Comparison of ENCODE assay signal across 26 cellular contexts in genomic region chr9:36438536-36438935, GRCh38.
"Had no signal": no experiment of that assay in that cellular context is flagged by ENCODE, and none has a peak within 500 bp of the region (broad histone marks: within the 10 kb centered on the region; RNA-seq: fewer than 3 reads in every experiment).

No MANE protein-coding gene starts in this region.

- H3K36me3 Mint-ChIP-seq: natural killer cell treated with Interleukin-12 subunit alpha and Interleukin-12 subunit beta and Interleukin-15 and Interleukin-18, amount 100 ng/mL, for 72 hours had no signal

- H3K9me3 Mint-ChIP-seq: activated B cell treated with CpG ODN at 0.5 μM for 24 hours; activated naive CD4-positive, alpha-beta T cell treated with anti-CD3 and anti-CD28 coated beads, Interleukin-2, amount 50 U/mL, for 24 hours; activated T-helper 2 cell treated with anti-CD3 and anti-CD28 coated beads, Interferon-gamma antibody, Interleukin-2, Interleukin-4, amounts not matched to agents 10 μg/mL and 5 μg/mL and 100 μg/mL, durations not matched to agents 14 hours and 24 hours and 36 hours; central memory CD8-positive, alpha-beta T cell; dendritic cell treated with granulocyte-macrophage colony-stimulating factor and Interleukin-4, amounts not matched to agents 40 ng/mL and 50 ng/mL, for 4 days; natural killer cell treated with Interleukin-12 subunit alpha and Interleukin-12 subunit beta and Interleukin-15 and Interleukin-18, amount 100 ng/mL, for 72 hours; stimulated activated effector memory CD8-positive, alpha-beta T cell treated with anti-CD3 and anti-CD28 coated beads, Interleukin-12 subunit alpha, Interleukin-12 subunit beta, amount 100 ng/mL, for 72 hours; stimulated activated naive CD8-positive, alpha-beta T cell treated with anti-CD3 and anti-CD28 coated beads, Interleukin-15, Interleukin-2, amounts not matched to agents 100 ng/mL and 50 ng/mL, for 24 hours had no signal

- H3K9me3 ChIP-seq: esophagus muscularis mucosa, heart left ventricle, left lung, mucosa of descending colon, ovary, upper lobe of right lung had no signal

- DNase-seq: activated B cell treated with CpG ODN at 0.5 μM for 24 hours; activated CD4-positive, alpha-beta T cell treated with anti-CD3 and anti-CD28 coated beads for 36 hours; activated CD8-positive, alpha-beta memory T cell treated with anti-CD3 and anti-CD28 coated beads, Interleukin-2, amount 10 ng/mL, durations not matched to agents 7 days and 5 days; activated CD8-positive, alpha-beta T cell treated with anti-CD3 and anti-CD28 coated beads, Interleukin-2, amount 10 ng/mL, durations not matched to agents 7 days and 5 days; activated T-cell treated with anti-CD3 and anti-CD28 coated beads, Interleukin-2, amount 50 U/mL, for 48 hours; foreskin keratinocyte; heart left ventricle; hypothalamus; left lung; mucosa of descending colon; ovary; retina; small intestine; stimulated activated CD4-positive, alpha-beta T cell treated with anti-CD3 and anti-CD28 coated beads, Interleukin-4, amount 100 ng/mL, for 24 hours; upper lobe of right lung had no signal

- H3K4me3 Mint-ChIP-seq: activated B cell treated with CpG ODN at 0.5 μM for 24 hours; activated CD4-positive, alpha-beta T cell treated with anti-CD3 and anti-CD28 coated beads for 36 hours; activated CD8-positive, alpha-beta memory T cell treated with anti-CD3 and anti-CD28 coated beads, Interleukin-2, amount 10 ng/mL, durations not matched to agents 7 days and 5 days; activated CD8-positive, alpha-beta T cell treated with anti-CD3 and anti-CD28 coated beads, Interleukin-2, amount 10 ng/mL, durations not matched to agents 7 days and 5 days; activated naive CD4-positive, alpha-beta T cell treated with anti-CD3 and anti-CD28 coated beads, Interleukin-2, amount 50 U/mL, for 24 hours; central memory CD8-positive, alpha-beta T cell; dendritic cell treated with granulocyte-macrophage colony-stimulating factor and Interleukin-4, amounts not matched to agents 40 ng/mL and 50 ng/mL, for 4 days; natural killer cell treated with Interleukin-12 subunit alpha and Interleukin-12 subunit beta and Interleukin-15 and Interleukin-18, amount 100 ng/mL, for 72 hours; stimulated activated effector memory CD8-positive, alpha-beta T cell treated with anti-CD3 and anti-CD28 coated beads, Interleukin-12 subunit alpha, Interleukin-12 subunit beta, amount 100 ng/mL, for 72 hours; stimulated activated naive CD8-positive, alpha-beta T cell treated with anti-CD3 and anti-CD28 coated beads, Interleukin-15, Interleukin-2, amounts not matched to agents 100 ng/mL and 50 ng/mL, for 24 hours had no signal

- H3K27me3 ChIP-seq: esophagus muscularis mucosa, foreskin keratinocyte, heart left ventricle, left lung, ovary, upper lobe of right lung had no signal

- H3K4me3 ChIP-seq: esophagus muscularis mucosa, heart left ventricle, left lung, lung, mucosa of descending colon, ovary, upper lobe of right lung had no signal

- H3K27ac ChIP-seq: esophagus muscularis mucosa, foreskin keratinocyte, heart left ventricle, left lung, ovary, upper lobe of right lung had no signal

- H3K27ac Mint-ChIP-seq: activated B cell treated with CpG ODN at 0.5 μM for 24 hours; activated CD4-positive, alpha-beta T cell treated with anti-CD3 and anti-CD28 coated beads for 36 hours; activated CD8-positive, alpha-beta memory T cell treated with anti-CD3 and anti-CD28 coated beads, Interleukin-2, amount 10 ng/mL, durations not matched to agents 7 days and 5 days; activated CD8-positive, alpha-beta T cell treated with anti-CD3 and anti-CD28 coated beads, Interleukin-2, amount 10 ng/mL, durations not matched to agents 7 days and 5 days; activated naive CD4-positive, alpha-beta T cell treated with anti-CD3 and anti-CD28 coated beads, Interleukin-2, amount 50 U/mL, for 24 hours; activated T-helper 2 cell treated with anti-CD3 and anti-CD28 coated beads, Interferon-gamma antibody, Interleukin-2, Interleukin-4, amounts not matched to agents 10 μg/mL and 5 μg/mL and 100 μg/mL, durations not matched to agents 14 hours and 24 hours and 36 hours; dendritic cell treated with granulocyte-macrophage colony-stimulating factor and Interleukin-4, amounts not matched to agents 40 ng/mL and 50 ng/mL, for 4 days; stimulated activated effector memory CD8-positive, alpha-beta T cell treated with anti-CD3 and anti-CD28 coated beads, Interleukin-12 subunit alpha, Interleukin-12 subunit beta, amount 100 ng/mL, for 72 hours; stimulated activated naive CD8-positive, alpha-beta T cell treated with anti-CD3 and anti-CD28 coated beads, Interleukin-15, Interleukin-2, amounts not matched to agents 100 ng/mL and 50 ng/mL, for 24 hours had no signal

- H3K27me3 Mint-ChIP-seq: activated B cell treated with CpG ODN at 0.5 μM for 24 hours; activated CD4-positive, alpha-beta T cell treated with anti-CD3 and anti-CD28 coated beads for 36 hours; activated CD8-positive, alpha-beta memory T cell treated with anti-CD3 and anti-CD28 coated beads, Interleukin-2, amount 10 ng/mL, durations not matched to agents 7 days and 5 days; activated naive CD4-positive, alpha-beta T cell treated with anti-CD3 and anti-CD28 coated beads, Interleukin-2, amount 50 U/mL, for 24 hours; central memory CD8-positive, alpha-beta T cell; dendritic cell treated with granulocyte-macrophage colony-stimulating factor and Interleukin-4, amounts not matched to agents 40 ng/mL and 50 ng/mL, for 4 days; natural killer cell treated with Interleukin-12 subunit alpha and Interleukin-12 subunit beta and Interleukin-15 and Interleukin-18, amount 100 ng/mL, for 72 hours; progenitor cell of endocrine pancreas; stimulated activated naive CD8-positive, alpha-beta T cell treated with anti-CD3 and anti-CD28 coated beads, Interleukin-15, Interleukin-2, amounts not matched to agents 100 ng/mL and 50 ng/mL, for 24 hours had no signal

- H3K36me3 ChIP-seq: esophagus muscularis mucosa, heart left ventricle, left lung, ovary, upper lobe of right lung had no signal

- ATAC-seq: activated CD4-positive, alpha-beta T cell treated with anti-CD3 and anti-CD28 coated beads for 36 hours; activated CD8-positive, alpha-beta memory T cell treated with anti-CD3 and anti-CD28 coated beads, Interleukin-2, amount 10 ng/mL, durations not matched to agents 7 days and 5 days; activated CD8-positive, alpha-beta T cell treated with anti-CD3 and anti-CD28 coated beads, Interleukin-2, amount 10 ng/mL, durations not matched to agents 7 days and 5 days; foreskin keratinocyte; heart left ventricle; left lung; mucosa of descending colon; sciatic nerve; stimulated activated effector memory CD8-positive, alpha-beta T cell treated with anti-CD3 and anti-CD28 coated beads, Interleukin-12 subunit alpha, Interleukin-12 subunit beta, amount 100 ng/mL, for 72 hours; upper lobe of right lung had no signal
